Comparison of ENCODE assay signal across 14 cellular contexts in genomic region chr5:16914584-16914983, GRCh38.
"Had no signal": no experiment of that assay in that cellular context is flagged by ENCODE, and none has a peak within 500 bp of the region (broad histone marks: within the 10 kb centered on the region; RNA-seq: fewer than 3 reads in every experiment).

No MANE protein-coding gene starts in this region.

- H3K9me3 Mint-ChIP-seq: T-helper 2 cell treated with Interferon-gamma antibody and Interleukin-4, amounts not matched to agents 5 μg/mL and 100 μg/mL, for 36 hours had no signal

- H3K27ac ChIP-seq: cardiac muscle cell, left lung, ovary, thyroid gland, vagina had no signal

- H3K36me3 ChIP-seq: cardiac muscle cell, left lung, ovary, thyroid gland, vagina had no signal

- ATAC-seq: left lung; naive thymus-derived CD4-positive, alpha-beta T cell; sciatic nerve had no signal

- H3K36me3 Mint-ChIP-seq: activated naive CD8-positive, alpha-beta T cell; naive thymus-derived CD4-positive, alpha-beta T cell had no signal

- H3K4me3 Mint-ChIP-seq: activated naive CD8-positive, alpha-beta T cell; naive thymus-derived CD4-positive, alpha-beta T cell; T-helper 2 cell treated with Interferon-gamma antibody and Interleukin-4, amounts not matched to agents 5 μg/mL and 100 μg/mL, for 36 hours had no signal

- H3K4me1 Mint-ChIP-seq: naive thymus-derived CD4-positive, alpha-beta T cell had no signal

- H3K9me3 ChIP-seq: left lung, ovary, thyroid gland, vagina had no signal

- DNase-seq: activated CD4-positive, alpha-beta T cell treated with anti-CD3 and anti-CD28 coated beads, Interleukin-2, amount 50 U/mL, for 4 hours; effector memory CD4-positive, alpha-beta T cell; foreskin melanocyte; head of caudate nucleus; left lung; naive thymus-derived CD4-positive, alpha-beta T cell; ovary; stimulated activated naive CD4-positive, alpha-beta T cell; thyroid gland had no signal

- H3K27me3 Mint-ChIP-seq: activated naive CD8-positive, alpha-beta T cell had no signal

- H3K27me3 ChIP-seq: cardiac muscle cell, left lung, ovary, thyroid gland, vagina had no signal

- H3K4me3 ChIP-seq: cardiac muscle cell, left lung, ovary, thyroid gland, vagina had no signal

- H3K27ac Mint-ChIP-seq: activated naive CD8-positive, alpha-beta T cell; naive thymus-derived CD4-positive, alpha-beta T cell; T-helper 2 cell treated with Interferon-gamma antibody and Interleukin-4, amounts not matched to agents 5 μg/mL and 100 μg/mL, for 36 hours had no signal
